24 cellular contexts compared by ENCODE assay signal in genomic region chr12:34289431-34290190, GRCh38.
A peak's percentile ranks its signal among the peaks of the same experiment; 100 is the strongest.
DNase-seq lines count a peak whose midpoint lies in the region; ATAC-seq, FAIRE-seq and TF ChIP-seq lines count a peak whose summit lies in the region.
"Had no signal": no experiment of that assay in that cellular context is flagged by ENCODE, and none has a peak within 500 bp of the region (broad histone marks: within the 10 kb centered on the region; RNA-seq: fewer than 3 reads in every experiment).

No MANE protein-coding gene starts in this region.

- TF ChIP-seq EP300 in K562 (IDR thresholded peaks at IDR 0.05; ENCODE audit: low read length) (no peak), ovary (IDR thresholded peaks at IDR 0.05) (no peak)

- H3K27ac ChIP-seq in K562 (ENCODE audit: extremely low read depth, low read depth, low read length) = no peak overlapping the region
- H3K27ac ChIP-seq in ovary = no peak overlapping the region
- H3K27ac ChIP-seq: adrenal gland, breast epithelium, pancreas had no signal

- no peaks in the 10 kb centered on the region for H3K27me3 Mint-ChIP-seq in natural killer cell treated with Interleukin-12 subunit alpha and Interleukin-12 subunit beta and Interleukin-15 and Interleukin-18, amount 100 ng/mL, for 72 hours
- H3K27me3 Mint-ChIP-seq in natural killer cell (ENCODE audit: low read depth in 2 of 2) = no peaks in the 10 kb centered on the region
- H3K27me3 Mint-ChIP-seq in activated CD4-positive, alpha-beta T cell treated with anti-CD3 and anti-CD28 coated beads, Interleukin-2, amount 10 ng/mL, durations not matched to agents 7 days and 5 days = no peaks in the 10 kb centered on the region
- H3K27me3 Mint-ChIP-seq: CD4-positive, alpha-beta memory T cell; T-helper 17 cell had no signal

- H3K36me3 Mint-ChIP-seq in natural killer cell treated with Interleukin-12 subunit alpha and Interleukin-12 subunit beta and Interleukin-15 and Interleukin-18, amount 100 ng/mL, for 72 hours = peaks cover 13% of the 10 kb centered on the region
- H3K36me3 Mint-ChIP-seq in natural killer cell = peaks cover 9% of the 10 kb centered on the region
- H3K36me3 Mint-ChIP-seq in activated CD4-positive, alpha-beta T cell treated with anti-CD3 and anti-CD28 coated beads, Interleukin-2, amount 10 ng/mL, durations not matched to agents 7 days and 5 days (ENCODE audit: low read depth) = peaks cover 2% of the 10 kb centered on the region
- H3K36me3 Mint-ChIP-seq: CD4-positive, alpha-beta memory T cell; stimulated activated effector memory CD8-positive, alpha-beta T cell treated with anti-CD3 and anti-CD28 coated beads, Interleukin-12 subunit alpha, Interleukin-12 subunit beta, amount 100 ng/mL, for 72 hours had no signal

- peak; percentile 54 for DNase-seq in natural killer cell treated with Interleukin-12 subunit alpha and Interleukin-12 subunit beta and Interleukin-15 and Interleukin-18, amount 100 ng/mL, for 72 hours (ENCODE audit: low spot score)
- no peak for DNase-seq in natural killer cell
- no peak for DNase-seq in K562 (ENCODE audit: extremely low read depth in 1 of 4, low spot score in 3 of 4)
- DNase-seq in ovary = peak in 4 of 5 donors; percentile 2 to 9 (median 5)
- DNase-seq in activated CD4-positive, alpha-beta T cell treated with anti-CD3 and anti-CD28 coated beads, Interleukin-2, amount 10 ng/mL, durations not matched to agents 7 days and 5 days = no peak
- DNase-seq in DMS53 treated with DMSO at 0.1 percent for 48 hours (lab: John Stamatoyannopoulos, UW; ENCODE audit: unreplicated experiment) = no peak
- no peak for DNase-seq in GF-D8 (lab: John Stamatoyannopoulos, UW)
- DNase-seq: activated CD4-positive, alpha-beta T cell treated with anti-CD3 and anti-CD28 coated beads for 4 hours; activated gamma-delta T cell treated with Interleukin-2 at 50 U/mL for 16 hours; CD4-positive, alpha-beta memory T cell; cortex of kidney; GDM1; kidney glomerular epithelial cell; MM.1S; naive thymus-derived CD4-positive, alpha-beta T cell; NCI-H146; NCI-H226; stimulated activated CD4-positive, alpha-beta T cell treated with anti-CD3 and anti-CD28 coated beads, Interleukin-1b, Interleukin-23, amount 100 ng/mL, for 48 hours; T-helper 17 cell had no signal

- no TSS peak for BruUV-seq in K562 (replicated peaks; lab: Mats Ljungman, UMichigan)

- H3K4me3 Mint-ChIP-seq in natural killer cell treated with Interleukin-12 subunit alpha and Interleukin-12 subunit beta and Interleukin-15 and Interleukin-18, amount 100 ng/mL, for 72 hours = no peak overlapping the region
- no peak overlapping the region for H3K4me3 Mint-ChIP-seq in natural killer cell
- no peak overlapping the region for H3K4me3 Mint-ChIP-seq in activated CD4-positive, alpha-beta T cell treated with anti-CD3 and anti-CD28 coated beads, Interleukin-2, amount 10 ng/mL, durations not matched to agents 7 days and 5 days
- H3K4me3 Mint-ChIP-seq: CD4-positive, alpha-beta memory T cell; naive thymus-derived CD4-positive, alpha-beta T cell; stimulated activated effector memory CD8-positive, alpha-beta T cell treated with anti-CD3 and anti-CD28 coated beads, Interleukin-12 subunit alpha, Interleukin-12 subunit beta, amount 100 ng/mL, for 72 hours; T-helper 17 cell had no signal

- no peak for TF ChIP-seq CTCF in natural killer cell (IDR thresholded peaks at IDR 0.05)
- no peak for TF ChIP-seq CTCF in K562 (IDR thresholded peaks at IDR 0.05 in 2 of 3, conservative IDR thresholded peaks at IDR 0.05 in 1 of 3; ENCODE audit: insufficient read depth in 2 of 3, low read depth in 1 of 3, low read length in 3 of 3)
- TF ChIP-seq CTCF in ovary (IDR thresholded peaks at IDR 0.05) = no peak

- TF ChIP-seq POLR2A in K562 (conservative IDR thresholded peaks at IDR 0.05) (no peak), ovary (IDR thresholded peaks at IDR 0.05) (no peak)

- no peak overlapping the region for H3K27ac Mint-ChIP-seq in natural killer cell treated with Interleukin-12 subunit alpha and Interleukin-12 subunit beta and Interleukin-15 and Interleukin-18, amount 100 ng/mL, for 72 hours
- H3K27ac Mint-ChIP-seq in natural killer cell = no peak overlapping the region
- H3K27ac Mint-ChIP-seq in activated CD4-positive, alpha-beta T cell treated with anti-CD3 and anti-CD28 coated beads, Interleukin-2, amount 10 ng/mL, durations not matched to agents 7 days and 5 days = no peak overlapping the region
- H3K27ac Mint-ChIP-seq: CD4-positive, alpha-beta memory T cell; naive thymus-derived CD4-positive, alpha-beta T cell; stimulated activated effector memory CD8-positive, alpha-beta T cell treated with anti-CD3 and anti-CD28 coated beads, Interleukin-12 subunit alpha, Interleukin-12 subunit beta, amount 100 ng/mL, for 72 hours; T-helper 17 cell had no signal

- in situ Hi-C loops in K562 (cut with MboI) = loop anchor here (10.0 kb wide), 2 partner anchors 165 to 255 kb away; no protein-coding TSS in a partner anchor

- H3K27me3 ChIP-seq in K562 (ENCODE audit: control insufficient read depth in 2 of 2, insufficient read depth in 2 of 2, low read length in 2 of 2) (peaks cover 0 to 4% of the 10 kb centered on the region in 2 experiments; a peak in 1 of 5 replicates), ovary (no peaks in the 10 kb centered on the region)
- H3K27me3 ChIP-seq: adrenal gland, breast epithelium, pancreas had no signal

- peak overlapping the region; percentile 69 for H3K4me2 ChIP-seq in K562 (ENCODE audit: insufficient read depth, low read length)

- 2% methylated on average over 30 of the region's 43 CpGs for WGBS in K562 (ENCODE audit: insufficient coverage, low coverage, missing lambda C conversion rate)
- WGBS in ovary, 3 donors = 70 to 78% (median 73%) methylated on average over 43 of the region's 43 CpGs

- CTCF ChIA-PET in K562 (lab: Yijun Ruan, JAX; ENCODE audit: low intra/inter-chr PET ratio) = no interaction called here
- CTCF ChIA-PET in activated CD4-positive, alpha-beta T cell treated with anti-CD3 and anti-CD28 coated beads, Interleukin-2, amount 10 ng/mL, durations not matched to agents 7 days and 5 days (lab: Charles Lee) = no interaction called here

- H3K79me2 ChIP-seq in K562 (ENCODE audit: control insufficient read depth, insufficient read depth, low read length) = no peaks in the 10 kb centered on the region

- H3K9me3 ChIP-seq in K562 (replicated peaks; ENCODE audit: control insufficient read depth, insufficient read depth, low read depth, low read length) (peaks cover 2% of the 10 kb centered on the region; the same call in 1 of the 2 replicates), ovary (peaks cover 0 to 6% of the 10 kb centered on the region in 2 donors)

- FAIRE-seq in K562 (lab: Jason Lieb, UNC) = no peak
- FAIRE-seq: H54, pancreas had no signal

- no peaks in the 10 kb centered on the region for H3K36me3 ChIP-seq in K562 (ENCODE audit: control insufficient read depth, insufficient read depth, low read length)
- no peaks in the 10 kb centered on the region for H3K36me3 ChIP-seq in ovary
- H3K36me3 ChIP-seq: adrenal gland, breast epithelium, pancreas had no signal

- H3K4me1 ChIP-seq in K562 (replicated peaks in 1 of 2; ENCODE audit: control insufficient read depth in 2 of 2, insufficient read depth in 2 of 2, low read length in 2 of 2) (peaks cover 0 to 13% of the 10 kb centered on the region in 2 experiments; a peak in 2 of 5 replicates), ovary (ENCODE audit: insufficient read depth) (no peaks in the 10 kb centered on the region)
- H3K4me1 ChIP-seq: adrenal gland, breast epithelium, pancreas had no signal

- TF ChIP-seq RAD21 in K562 (CRISPR knock-in tag; conservative IDR thresholded peaks at IDR 0.05 in 1 of 2, IDR thresholded peaks at IDR 0.05 in 1 of 2) = no peak

- ATAC-seq in natural killer cell treated with Interleukin-12 subunit alpha and Interleukin-12 subunit beta and Interleukin-15 and Interleukin-18, amount 100 ng/mL, for 72 hours = no peak
- ATAC-seq in natural killer cell (no peak), K562 (peak; percentile 30; the same call in 1 of the 3 replicates)
- ATAC-seq: naive thymus-derived CD4-positive, alpha-beta T cell; pancreas; stimulated activated effector memory CD8-positive, alpha-beta T cell treated with anti-CD3 and anti-CD28 coated beads, Interleukin-12 subunit alpha, Interleukin-12 subunit beta, amount 100 ng/mL, for 72 hours; T-helper 17 cell had no signal

- no peaks in the 10 kb centered on the region for H3K9me1 ChIP-seq in K562 (ENCODE audit: control insufficient read depth, insufficient read depth, low read length)

- peak overlapping the region; percentile 89 for H2AFZ ChIP-seq in K562 (ENCODE audit: low read depth, low read length)

- H3K9me3 Mint-ChIP-seq in natural killer cell treated with Interleukin-12 subunit alpha and Interleukin-12 subunit beta and Interleukin-15 and Interleukin-18, amount 100 ng/mL, for 72 hours = peaks cover 11% of the 10 kb centered on the region
- peaks cover 6 to 19% of the 10 kb centered on the region in 2 donors for H3K9me3 Mint-ChIP-seq in natural killer cell
- H3K9me3 Mint-ChIP-seq in activated CD4-positive, alpha-beta T cell treated with anti-CD3 and anti-CD28 coated beads, Interleukin-2, amount 10 ng/mL, durations not matched to agents 7 days and 5 days = peaks cover 49% of the 10 kb centered on the region

- intact Hi-C loops in natural killer cell (cut with micrococcal nuclease) (no loop called here), K562 (cut with micrococcal nuclease) (loop anchor here (5.0 to 10.0 kb wide), 4 partner anchors 65 to 338 kb away; no protein-coding TSS in a partner anchor), ovary (cut with DNase I) (no loop called here)

- peak overlapping the region; percentile 47 to 78; a peak in 3 of 4 replicates for H3K9ac ChIP-seq in K562 (ENCODE audit: insufficient read depth in 1 of 2, low read depth in 2 of 2, low read length in 2 of 2)

- H4K20me1 ChIP-seq in K562 (replicated peaks; ENCODE audit: control insufficient read depth, insufficient read depth, low read length) = no peaks in the 10 kb centered on the region

- POLR2A ChIA-PET in K562 (lab: Yijun Ruan, JAX) = no interaction called here
- POLR2A ChIA-PET in activated CD4-positive, alpha-beta T cell treated with anti-CD3 and anti-CD28 coated beads, Interleukin-2, amount 10 ng/mL, durations not matched to agents 7 days and 5 days (lab: Charles Lee) = no interaction called here

- H3K4me1 Mint-ChIP-seq in natural killer cell treated with Interleukin-12 subunit alpha and Interleukin-12 subunit beta and Interleukin-15 and Interleukin-18, amount 100 ng/mL, for 72 hours (ENCODE audit: low read depth in 2 of 2) = no peaks in the 10 kb centered on the region
- no peaks in the 10 kb centered on the region for H3K4me1 Mint-ChIP-seq in natural killer cell
- H3K4me1 Mint-ChIP-seq in activated CD4-positive, alpha-beta T cell treated with anti-CD3 and anti-CD28 coated beads, Interleukin-2, amount 10 ng/mL, durations not matched to agents 7 days and 5 days = no peaks in the 10 kb centered on the region
- H3K4me1 Mint-ChIP-seq: stimulated activated effector memory CD8-positive, alpha-beta T cell treated with anti-CD3 and anti-CD28 coated beads, Interleukin-12 subunit alpha, Interleukin-12 subunit beta, amount 100 ng/mL, for 72 hours; T-helper 17 cell had no signal

- H3K4me3 ChIP-seq in K562 (peak overlapping the region; percentile 29; the same call in 1 of the 2 replicates), ovary (no peak overlapping the region)
- H3K4me3 ChIP-seq: adrenal gland, breast epithelium, pancreas had no signal

TF ChIP-seq in K562, 482 proteins besides CTCF, POLR2A, EP300 and RAD21 (continues in another document):
- peak; percentile 74; the same call in 1 of the 2 replicates for TF ChIP-seq ZBTB7A (IDR thresholded peaks at IDR 0.05; ENCODE audit: borderline replicate concordance, control insufficient read depth, low read depth, low read length)

Comparison
In these comparisons a context has a peak if more than half of its experiments do, and no peak if none do; other contexts are left out.
1. DNase-seq: peak in natural killer cell treated with Interleukin-12 subunit alpha and Interleukin-12 subunit beta and Interleukin-15 and Interleukin-18, amount 100 ng/mL, for 72 hours (single experiment) and ovary (4 of 5); none in natural killer cell (single experiment), K562 (0 of 4), activated CD4-positive, alpha-beta T cell treated with anti-CD3 and anti-CD28 coated beads, Interleukin-2, amount 10 ng/mL, durations not matched to agents 7 days and 5 days (single experiment), DMS53 treated with DMSO at 0.1 percent for 48 hours (single experiment) and GF-D8 (single experiment).